In the genomic region with DNA sequence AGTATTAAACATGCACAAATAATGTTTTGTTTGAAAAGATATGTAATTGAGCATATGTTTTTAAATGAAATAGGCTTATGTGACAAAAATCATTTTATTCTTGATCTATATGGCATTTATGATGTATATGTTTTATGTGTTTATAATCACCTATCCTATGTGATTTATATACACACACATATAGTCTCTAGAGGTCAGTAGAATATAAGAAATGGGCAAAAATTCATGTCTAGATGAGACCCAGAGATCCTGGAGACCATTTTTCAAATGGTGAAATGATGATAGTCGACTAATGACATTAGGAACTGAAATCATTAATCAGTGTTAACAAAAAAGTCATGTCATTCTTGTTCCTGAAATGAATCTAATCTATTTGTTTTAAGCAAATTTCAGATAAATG, we compare ENCODE assay signal across 13 cellular contexts.
DNase-seq lines count a peak whose midpoint lies in the region; ATAC-seq, FAIRE-seq and TF ChIP-seq lines count a peak whose summit lies in the region.
"Had no signal": no experiment of that assay in that cellular context is flagged by ENCODE, and none has a peak within 500 bp of the region (broad histone marks: within the 10 kb centered on the region; RNA-seq: fewer than 3 reads in every experiment).

No MANE protein-coding gene starts in this region.

- H3K4me1 ChIP-seq in foreskin keratinocyte: no peaks in the 10 kb centered on the region
- H3K4me1 ChIP-seq in thyroid gland: no peaks in the 10 kb centered on the region

- DNase-seq in AG04449 (ENCODE audit: low read depth, low spot score): no peak
- DNase-seq in H54 (ENCODE audit: insufficient read length, low spot score): no peak
- peak; percentile 30 for DNase-seq in SK-MEL-5 (ENCODE audit: low read depth, low spot score)
- peak in 1 of 2 donors; percentile 33 for DNase-seq in foreskin keratinocyte
- DNase-seq in thyroid gland: no peak
- DNase-seq in NOMO-1 treated with dmso at 0.1 percent for 144 hours (lab: John Stamatoyannopoulos, UW; ENCODE audit: unreplicated experiment): no peak
- DNase-seq in posterior cingulate gyrus: no peak
- DNase-seq: activated T-cell treated with anti-CD3 and anti-CD28 coated beads, Interleukin-2, amount 50 U/mL, for 48 hours; NCI-H1092 treated with DMSO at 0.1 percent for 48 hours; stimulated activated naive CD8-positive, alpha-beta T cell treated with anti-CD3 and anti-CD28 coated beads, Interleukin-15, Interleukin-2, amounts not matched to agents 100 U/mL and 50 U/mL, for 24 hours had no signal

- no peaks in the 10 kb centered on the region for H3K9me3 ChIP-seq in thyroid gland

- peaks cover 10% of the 10 kb centered on the region for H3K27me3 ChIP-seq in foreskin keratinocyte
- H3K27me3 ChIP-seq in thyroid gland: no peaks in the 10 kb centered on the region

- H3K27ac ChIP-seq in foreskin keratinocyte (no peak overlapping the region), thyroid gland (no peak overlapping the region)

- POLR2A ChIA-PET in AG04449 (lab: Yijun Ruan, JAX): interaction anchor here (0.9 kb wide), 1 partner anchor 148 kb away, joined by 4 read pairs; no protein-coding TSS in a partner anchor

- FAIRE-seq in H54 (lab: Jason Lieb, UNC): peak; percentile 69
- FAIRE-seq: GM12878 had no signal

- TF ChIP-seq POLR2A in H54 (IDR thresholded peaks at IDR 0.05; ENCODE audit: low read depth, low read length): no peak
- no peak for TF ChIP-seq POLR2A in thyroid gland (IDR thresholded peaks at IDR 0.05)

- ATAC-seq in foreskin keratinocyte (peak; percentile 57), HG03469 (IDR thresholded peaks at IDR 0.05; ENCODE audit: unreplicated experiment) (no peak)
- ATAC-seq: activated CD4-positive, CD25-positive, alpha-beta regulatory T cell treated with anti-CD3 and anti-CD28 coated beads, Interleukin-2, amount 50 U/mL, for 24 hours; GM12878; stimulated activated naive CD8-positive, alpha-beta T cell treated with anti-CD3 and anti-CD28 coated beads, Interleukin-15, Interleukin-2, amounts not matched to agents 100 U/mL and 50 U/mL, for 24 hours had no signal

- TF ChIP-seq CTCF in AG04449 (IDR thresholded peaks at IDR 0.05; ENCODE audit: insufficient read depth, low read length, missing control alignments) (peak; percentile 5), foreskin keratinocyte (conservative IDR thresholded peaks at IDR 0.05) (peak; percentile 74), thyroid gland (IDR thresholded peaks at IDR 0.05) (no peak)

- H3K36me3 ChIP-seq in thyroid gland: no peaks in the 10 kb centered on the region

- CTCF ChIA-PET in AG04449 (lab: Yijun Ruan, JAX): interaction anchor here (0.7 to 2.3 kb wide), 23 partner anchors 11 to 904 kb away, joined by 3 to 49 read pairs (median 3); partner anchors contain the start of gene RARS1

- intact Hi-C loops in thyroid gland (cut with DNase I): no loop called here
- intact Hi-C loops in posterior cingulate gyrus (cut with DNase I): no loop called here

- in situ Hi-C loops in SK-MEL-5 (cut with HindIII; ENCODE audit: low pct_unique_long_range_greater_than_20kb, low sequenced_read_pairs): no loop called here

- WGBS in thyroid gland, 2 donors: 63 to 67% methylated on average over 1 of the region's 1 CpG

- no peak overlapping the region for H3K4me3 ChIP-seq in AG04449 (ENCODE audit: low read depth, low read length)
- H3K4me3 ChIP-seq in thyroid gland (replicated peaks in 1 of 3): no peak overlapping the region
- H3K4me3 ChIP-seq: GM12878 had no signal

Comparison
In these comparisons a context has a peak if more than half of its experiments do, and no peak if none do; other contexts are left out.
1. CTCF ChIP-seq: peak in AG04449 (single experiment) and foreskin keratinocyte (single experiment); none in thyroid gland (0 of 6).